18 cellular contexts compared by ENCODE assay signal in genomic region chr5:126348855-126349635, GRCh38.
DNase-seq lines count a peak whose midpoint lies in the region; ATAC-seq and TF ChIP-seq lines count a peak whose summit lies in the region.
"Had no signal": no experiment of that assay in that cellular context is flagged by ENCODE, and none has a peak within 500 bp of the region (broad histone marks: within the 10 kb centered on the region; RNA-seq: fewer than 3 reads in every experiment).

No MANE protein-coding gene starts in this region.

- H3K27ac ChIP-seq in ACC112 (ENCODE audit: low read depth, low read length) (peak overlapping the region; percentile 31), KMS-11 (no peak overlapping the region), mesendoderm (ENCODE audit: low read depth, low read length) (no peak overlapping the region), aorta (ENCODE audit: low read depth in 1 of 2, low read length in 2 of 2) (no peak overlapping the region)
- H3K27ac ChIP-seq: Peyer's patch had no signal

- no peak overlapping the region for H3K56ac ChIP-seq in mesendoderm (ENCODE audit: low read length)

- H3K36me3 ChIP-seq in ACC112 (ENCODE audit: insufficient read depth, low read length), result no peaks in the 10 kb centered on the region
- H3K36me3 ChIP-seq in KMS-11 (ENCODE audit: insufficient read depth), result no peaks in the 10 kb centered on the region
- no peaks in the 10 kb centered on the region for H3K36me3 ChIP-seq in mesendoderm (ENCODE audit: control insufficient read depth, insufficient read depth, low read length)
- no peaks in the 10 kb centered on the region for H3K36me3 ChIP-seq in aorta (ENCODE audit: control insufficient read depth in 1 of 2, insufficient read depth in 2 of 2, low read length in 1 of 2)
- H3K36me3 ChIP-seq: MG63, Peyer's patch had no signal

- no peak overlapping the region for H2BK15ac ChIP-seq in mesendoderm (replicated peaks; ENCODE audit: low read depth)

- H4K5ac ChIP-seq in mesendoderm (ENCODE audit: low read length), result no peak overlapping the region

- no peaks in the 10 kb centered on the region for H3K79me2 ChIP-seq in ACC112 (ENCODE audit: control insufficient read depth, insufficient read depth, low read length, unreplicated experiment)
- H3K79me2 ChIP-seq in KMS-11 (ENCODE audit: insufficient read depth, low read depth), result no peaks in the 10 kb centered on the region
- no peaks in the 10 kb centered on the region for H3K79me2 ChIP-seq in mesendoderm (ENCODE audit: control insufficient read depth, insufficient read depth, low read length)

- H3K79me1 ChIP-seq in mesendoderm (ENCODE audit: low read length), result no peaks in the 10 kb centered on the region

- H3K4me2 ChIP-seq in KMS-11 (peak overlapping the region; percentile 18; the same call in 1 of the 2 replicates), mesendoderm (ENCODE audit: low read length) (no peak overlapping the region)

- no peak overlapping the region for H3K18ac ChIP-seq in mesendoderm (ENCODE audit: low read length)

- H3K9ac ChIP-seq in KMS-11 (no peak overlapping the region), mesendoderm (ENCODE audit: low read length) (no peak overlapping the region)

- no peak overlapping the region for H3K4ac ChIP-seq in mesendoderm (ENCODE audit: low read depth, low read length)

- H2AFZ ChIP-seq in ACC112 (ENCODE audit: low read length, unreplicated experiment) (peak overlapping the region; percentile 93), KMS-11 (ENCODE audit: low read depth) (no peak overlapping the region)

- H4K20me1 ChIP-seq in KMS-11 (ENCODE audit: insufficient read depth), result no peaks in the 10 kb centered on the region

- DNase-seq in choroid plexus epithelial cell (ENCODE audit: low read depth) (peak; percentile 57), mesendoderm (peak; percentile 27), aorta (no peak), SK-N-DZ (ENCODE audit: low spot score) (no peak), UCSD-AML1 (lab: John Stamatoyannopoulos, UW; ENCODE audit: unreplicated experiment) (no peak)
- DNase-seq in stimulated activated CD4-positive, alpha-beta T cell treated with anti-CD3 and anti-CD28 coated beads, Interleukin-4, amount 100 ng/mL, for 1 hour, result no peak
- DNase-seq: anterior cingulate cortex; cortex of kidney; glutamatergic neuron; MG63; NCI-H2029; NCI-H774; nucleus accumbens; Peyer's patch; stimulated activated CD4-positive, alpha-beta T cell treated with anti-CD3 and anti-CD28 coated beads, Interleukin-2, amount 100 ng/mL, for 24 hours had no signal

- ATAC-seq in aorta (ENCODE audit: low FRiP score), result no peak
- ATAC-seq: SK-N-SH treated with all-trans-retinoic acid at 6 μM for 48 hours had no signal

- H2AK5ac ChIP-seq in mesendoderm (ENCODE audit: low read length), result no peak overlapping the region

- peaks cover 43% of the 10 kb centered on the region for H3K4me1 ChIP-seq in ACC112 (ENCODE audit: control insufficient read depth, insufficient read depth, low read length, unreplicated experiment)
- peaks cover 18% of the 10 kb centered on the region for H3K4me1 ChIP-seq in KMS-11 (ENCODE audit: low read depth, poor library complexity, severe bottlenecking)
- H3K4me1 ChIP-seq in mesendoderm (ENCODE audit: control insufficient read depth, low read depth, low read length), result peaks cover 4% of the 10 kb centered on the region
- no peaks in the 10 kb centered on the region for H3K4me1 ChIP-seq in aorta (ENCODE audit: control insufficient read depth in 1 of 2, insufficient read depth in 2 of 2, low read length in 2 of 2)

- H3K4me3 ChIP-seq in ACC112 (ENCODE audit: low read depth, low read length), result peak overlapping the region; percentile 59
- no peak overlapping the region for H3K4me3 ChIP-seq in KMS-11 (IDR thresholded peaks at IDR 0.05; ENCODE audit: insufficient read depth, low read depth, low read length)
- H3K4me3 ChIP-seq in choroid plexus epithelial cell (ENCODE audit: low read depth, low read length), result no peak overlapping the region
- H3K4me3 ChIP-seq in mesendoderm (ENCODE audit: low read length), result no peak overlapping the region
- no peak overlapping the region for H3K4me3 ChIP-seq in aorta (ENCODE audit: low read length in 2 of 2)
- H3K4me3 ChIP-seq: MG63, Peyer's patch had no signal

- H3K23ac ChIP-seq in mesendoderm (ENCODE audit: low read length), result no peak overlapping the region

- no peak overlapping the region for H2BK5ac ChIP-seq in mesendoderm (ENCODE audit: low read length)

- intact Hi-C loops in aorta (cut with DNase I), result no loop called here

- H3K9me3 ChIP-seq in aorta (ENCODE audit: control insufficient read depth, low read length), result no peaks in the 10 kb centered on the region
- H3K9me3 ChIP-seq: MG63, Peyer's patch had no signal

- TF ChIP-seq CTCF in KMS-11 (conservative IDR thresholded peaks at IDR 0.05; ENCODE audit: low read depth, low read length) (no peak), choroid plexus epithelial cell (conservative IDR thresholded peaks at IDR 0.05; ENCODE audit: low read depth, low read length) (no peak)

- H2BK120ac ChIP-seq in mesendoderm (ENCODE audit: low read depth, low read length), result no peak overlapping the region

- no CpG with 5 or more reads among the region's 3 CpGs for WGBS in mesendoderm (ENCODE audit: extremely low coverage, insufficient coverage, low lambda C conversion rate)
- 18 to 30% methylated on average over 3 of the region's 3 CpGs for WGBS in aorta, 2 donors

- H3K27me3 ChIP-seq in ACC112 (ENCODE audit: insufficient read depth, low read length), result no peaks in the 10 kb centered on the region
- no peaks in the 10 kb centered on the region for H3K27me3 ChIP-seq in KMS-11 (ENCODE audit: insufficient read depth, low read depth)
- no peaks in the 10 kb centered on the region for H3K27me3 ChIP-seq in mesendoderm (ENCODE audit: insufficient read depth, low read length, poor library complexity)
- no peaks in the 10 kb centered on the region for H3K27me3 ChIP-seq in aorta (ENCODE audit: control insufficient read depth in 1 of 2, insufficient read depth in 2 of 2, low read length in 1 of 2)
- H3K27me3 ChIP-seq: Peyer's patch had no signal

- H4K8ac ChIP-seq in mesendoderm (ENCODE audit: low read depth, low read length), result no peak overlapping the region

Comparison
In these comparisons a context has a peak if more than half of its experiments do, and no peak if none do; other contexts are left out.
1. DNase-seq: peak in choroid plexus epithelial cell (single experiment) and mesendoderm (single experiment); none in aorta (0 of 2), SK-N-DZ (single experiment), UCSD-AML1 (single experiment) and stimulated activated CD4-positive, alpha-beta T cell treated with anti-CD3 and anti-CD28 coated beads, Interleukin-4, amount 100 ng/mL, for 1 hour (single experiment).